In genomic region chr3:53168175-53168923, GRCh38 we compare ENCODE assay signal across 11 cellular contexts. TPM values are rescaled to one million over a fixed set of nuclear protein-coding genes. Genes with fewer than 3 reads are reported as not detected.
A peak's percentile ranks its signal among the peaks of the same experiment; 100 is the strongest.
DNase-seq lines count a peak whose midpoint lies in the region; ATAC-seq, FAIRE-seq and TF ChIP-seq lines count a peak whose summit lies in the region.
"Had no signal": no experiment of that assay in that cellular context is flagged by ENCODE, and none has a peak within 500 bp of the region (broad histone marks: within the 10 kb centered on the region; RNA-seq: fewer than 3 reads in every experiment).

No MANE protein-coding gene starts in this region.

- H2BK12ac ChIP-seq in mesenchymal stem cell (ENCODE audit: low read length in 2 of 2): peak overlapping the region; percentile 35 to 42

- H3K9me3 Mint-ChIP-seq in activated CD8-positive, alpha-beta T cell treated with anti-CD3 and anti-CD28 coated beads, Interleukin-2, amount 10 ng/mL, durations not matched to agents 7 days and 5 days (ENCODE audit: insufficient read depth): no peaks in the 10 kb centered on the region
- no peaks in the 10 kb centered on the region for H3K9me3 Mint-ChIP-seq in activated CD8-positive, alpha-beta T cell treated with anti-CD3 and anti-CD28 coated beads for 36 hours

- no peak overlapping the region for H2AK5ac ChIP-seq in mesenchymal stem cell (ENCODE audit: low read length, severe bottlenecking)

- H3K4ac ChIP-seq in mesenchymal stem cell (ENCODE audit: low read depth in 1 of 2, low read length in 2 of 2): no peak overlapping the region

- peaks cover 23% of the 10 kb centered on the region for H3K79me1 ChIP-seq in mesenchymal stem cell (replicated peaks; ENCODE audit: low read length, poor library complexity, severe bottlenecking)

- H3K14ac ChIP-seq in mesenchymal stem cell (ENCODE audit: low read length in 2 of 2): peak overlapping the region in 1 of 2 experiments; percentile 37

- H4K8ac ChIP-seq in mesenchymal stem cell (ENCODE audit: low read length): no peak overlapping the region

- H2BK5ac ChIP-seq in mesenchymal stem cell (ENCODE audit: low read depth, low read length, poor library complexity, severe bottlenecking): no peak overlapping the region

- TF ChIP-seq CTCF in activated CD8-positive, alpha-beta T cell treated with anti-CD3 and anti-CD28 coated beads for 36 hours (IDR thresholded peaks at IDR 0.05): no peak
- TF ChIP-seq CTCF in GM12878 (IDR thresholded peaks at IDR 0.05 in 2 of 3, conservative IDR thresholded peaks at IDR 0.05 in 1 of 3; ENCODE audit: control insufficient read depth in 2 of 3, extremely low read depth in 1 of 3, insufficient read depth in 1 of 3, low read depth in 3 of 3, low read length in 3 of 3) (no peak), tibial nerve (IDR thresholded peaks at IDR 0.05) (no peak)

- H3K27ac Mint-ChIP-seq in activated CD8-positive, alpha-beta T cell treated with anti-CD3 and anti-CD28 coated beads, Interleukin-2, amount 10 ng/mL, durations not matched to agents 7 days and 5 days: peak overlapping the region; percentile 23
- H3K27ac Mint-ChIP-seq in activated CD8-positive, alpha-beta T cell treated with anti-CD3 and anti-CD28 coated beads for 36 hours: no peak overlapping the region

- POLR2A ChIA-PET in activated CD8-positive, alpha-beta T cell treated with anti-CD3 and anti-CD28 coated beads, Interleukin-2, amount 10 ng/mL, durations not matched to agents 7 days and 5 days (lab: Charles Lee): no interaction called here
- POLR2A ChIA-PET in activated CD8-positive, alpha-beta T cell treated with anti-CD3 and anti-CD28 coated beads for 36 hours (lab: Charles Lee): interaction anchor here (0.7 kb wide), 1 partner anchor 131 kb away, joined by 3 read pairs; no protein-coding TSS in a partner anchor
- POLR2A ChIA-PET in GM12878 (lab: Charles Lee): interaction anchor here (0.6 to 4.8 kb wide), 7 partner anchors 9 to 119 kb away, joined by 3 to 32 read pairs (median 6); partner anchors contain the start of gene PRKCD

- BruUV-seq in GM12878 (replicated peaks; lab: Mats Ljungman, UMichigan): no TSS peak

- H2BK120ac ChIP-seq in mesenchymal stem cell (ENCODE audit: low read depth, low read length): no peak overlapping the region

- TF ChIP-seq EP300 in GM12878 (IDR thresholded peaks at IDR 0.05; ENCODE audit: borderline replicate concordance in 1 of 2, control insufficient read depth in 1 of 2, low read depth in 2 of 2, low read length in 2 of 2) (no peak), tibial nerve (IDR thresholded peaks at IDR 0.05) (no peak)

- ATAC-seq in activated CD8-positive, alpha-beta T cell treated with anti-CD3 and anti-CD28 coated beads, Interleukin-2, amount 10 ng/mL, durations not matched to agents 7 days and 5 days: no peak
- no peak for ATAC-seq in activated CD8-positive, alpha-beta T cell treated with anti-CD3 and anti-CD28 coated beads for 36 hours
- no peak for ATAC-seq in GM12878
- ATAC-seq in SK-N-SH treated with all-trans-retinoic acid at 6 μM for 48 hours: no peak

- no peak for TF ChIP-seq RAD21 in GM12878 (IDR thresholded peaks at IDR 0.05; ENCODE audit: insufficient read depth, low read depth, low read length)

- no peaks in the 10 kb centered on the region for H3K36me3 Mint-ChIP-seq in activated CD8-positive, alpha-beta T cell treated with anti-CD3 and anti-CD28 coated beads, Interleukin-2, amount 10 ng/mL, durations not matched to agents 7 days and 5 days (ENCODE audit: low read depth)
- peaks cover 1% of the 10 kb centered on the region for H3K36me3 Mint-ChIP-seq in activated CD8-positive, alpha-beta T cell treated with anti-CD3 and anti-CD28 coated beads for 36 hours (ENCODE audit: low read depth)

- RAD21 ChIA-PET in GM12878 (lab: Charles Lee; ENCODE audit: unreplicated experiment): interaction anchor here (1.0 to 5.3 kb wide), 9 partner anchors 8 to 65 kb away, joined by 3 to 44 read pairs (median 12); partner anchors contain the start of gene PRKCD

- H3K36me3 ChIP-seq in GM12878 (ENCODE audit: control insufficient read depth in 2 of 2, insufficient read depth in 2 of 2, low read length in 1 of 2): peaks cover 15 to 16% of the 10 kb centered on the region in 2 experiments
- H3K36me3 ChIP-seq in mesenchymal stem cell (ENCODE audit: control insufficient read depth in 1 of 2, insufficient read depth in 2 of 2, low read depth in 1 of 2, low read length in 2 of 2): peaks cover 0 to 25% of the 10 kb centered on the region in 2 experiments
- peaks cover 0 to 6% (median 0%) of the 10 kb centered on the region in 3 donors for H3K36me3 ChIP-seq in tibial nerve
- H3K36me3 ChIP-seq: ascending aorta had no signal

- WGBS in GM12878 (ENCODE audit: insufficient coverage, insufficient replicate concordance, low lambda C conversion rate, missing lambda C conversion rate): 78% methylated on average over 11 of the region's 15 CpGs
- 83% methylated on average over 15 of the region's 15 CpGs for WGBS in mesenchymal stem cell
- 73 to 74% methylated on average over 15 of the region's 15 CpGs for WGBS in tibial nerve, 2 donors

- H3K9ac ChIP-seq in GM12878 (ENCODE audit: control insufficient read depth, insufficient read depth, low read length) (peak overlapping the region; percentile 45; the same call in 1 of the 2 replicates), mesenchymal stem cell (ENCODE audit: low read length) (no peak overlapping the region)

- no peak overlapping the region for H2AFZ ChIP-seq in GM12878 (ENCODE audit: control insufficient read depth, low read depth, low read length)
- no peak overlapping the region for H2AFZ ChIP-seq in mesenchymal stem cell (ENCODE audit: low read depth, low read length)

- no peak for DNase-seq in activated CD8-positive, alpha-beta T cell treated with anti-CD3 and anti-CD28 coated beads, Interleukin-2, amount 10 ng/mL, durations not matched to agents 7 days and 5 days
- no peak for DNase-seq in activated CD8-positive, alpha-beta T cell treated with anti-CD3 and anti-CD28 coated beads for 36 hours
- DNase-seq in GM12878 (ENCODE audit: low read depth, low spot score) (no peak), mesenchymal stem cell (no peak), tibial nerve (ENCODE audit: low spot score in 2 of 2) (peak in 1 of 2 donors; percentile 18), HuH-7.5 (ENCODE audit: low spot score) (no peak)
- DNase-seq in activated CD4-positive, CD25-positive, alpha-beta regulatory T cell (lab: John Stamatoyannopoulos, UW): no peak
- DNase-seq: activated CD8-positive, alpha-beta memory T cell treated with anti-CD3 and anti-CD28 coated beads, Interleukin-2, amount 50 U/mL, for 48 hours; NCI-H187 treated with DMSO at 0.1 percent for 48 hours had no signal

- in situ Hi-C loops in GM12878 (cut with MboI): no loop called here

- H3K27me3 Mint-ChIP-seq in activated CD8-positive, alpha-beta T cell treated with anti-CD3 and anti-CD28 coated beads, Interleukin-2, amount 10 ng/mL, durations not matched to agents 7 days and 5 days (ENCODE audit: low read depth): no peaks in the 10 kb centered on the region
- H3K27me3 Mint-ChIP-seq in activated CD8-positive, alpha-beta T cell treated with anti-CD3 and anti-CD28 coated beads for 36 hours: no peaks in the 10 kb centered on the region

- H4K20me1 ChIP-seq in GM12878 (ENCODE audit: control insufficient read depth, insufficient read depth): peaks cover 5% of the 10 kb centered on the region

- H3K27ac ChIP-seq in GM12878 (ENCODE audit: control insufficient read depth, insufficient read depth): peak overlapping the region; percentile 81
- H3K27ac ChIP-seq in mesenchymal stem cell (ENCODE audit: low read length, poor library complexity, severe bottlenecking): no peak overlapping the region
- H3K27ac ChIP-seq in tibial nerve: peak overlapping the region in 3 of 4 donors; percentile 58 to 80 (median 79)

- FAIRE-seq in GM12878 (lab: Jason Lieb, UNC): no peak

- CTCF ChIA-PET in activated CD8-positive, alpha-beta T cell treated with anti-CD3 and anti-CD28 coated beads, Interleukin-2, amount 10 ng/mL, durations not matched to agents 7 days and 5 days (lab: Charles Lee): no interaction called here
- CTCF ChIA-PET in activated CD8-positive, alpha-beta T cell treated with anti-CD3 and anti-CD28 coated beads for 36 hours (lab: Charles Lee): no interaction called here
- CTCF ChIA-PET in GM12878 (lab: Yijun Ruan, JAX): interaction anchor here (0.6 to 11.6 kb wide), 10 partner anchors 9 to 121 kb away, joined by 3 to 125 read pairs (median 8); partner anchors contain the start of gene PRKCD

- TF ChIP-seq POLR2A in GM12878 (IDR thresholded peaks at IDR 0.05; ENCODE audit: low read depth, low read length) (no peak), tibial nerve (IDR thresholded peaks at IDR 0.05) (no peak)

- peaks cover 55% of the 10 kb centered on the region for H3K4me1 Mint-ChIP-seq in activated CD8-positive, alpha-beta T cell treated with anti-CD3 and anti-CD28 coated beads, Interleukin-2, amount 10 ng/mL, durations not matched to agents 7 days and 5 days (ENCODE audit: low read depth)
- peaks cover 44% of the 10 kb centered on the region for H3K4me1 Mint-ChIP-seq in activated CD8-positive, alpha-beta T cell treated with anti-CD3 and anti-CD28 coated beads for 36 hours (ENCODE audit: low read depth)

- H3K4me2 ChIP-seq in GM12878 (ENCODE audit: control insufficient read depth, insufficient read depth): peak overlapping the region; percentile 77
- H3K4me2 ChIP-seq in mesenchymal stem cell (ENCODE audit: low read length, poor library complexity, severe bottlenecking): no peak overlapping the region

- peak overlapping the region; percentile 68; the same call in 1 of the 2 replicates for H3K4me3 ChIP-seq in GM12878
- no peak overlapping the region for H3K4me3 ChIP-seq in mesenchymal stem cell (ENCODE audit: insufficient read depth in 1 of 2, low read depth in 1 of 2, low read length in 2 of 2)
- peak overlapping the region in 1 of 4 donors; percentile 24 for H3K4me3 ChIP-seq in tibial nerve
- H3K4me3 ChIP-seq: ascending aorta had no signal

- no peak overlapping the region for H3K18ac ChIP-seq in mesenchymal stem cell (ENCODE audit: low read depth in 1 of 2, low read length in 2 of 2)

- no peak overlapping the region for H4K91ac ChIP-seq in mesenchymal stem cell (ENCODE audit: low read length)

- H3K27me3 ChIP-seq in GM12878 (replicated peaks in 1 of 2; ENCODE audit: control insufficient read depth in 2 of 2, insufficient read depth in 2 of 2, low read length in 1 of 2): no peaks in the 10 kb centered on the region
- H3K27me3 ChIP-seq in mesenchymal stem cell (ENCODE audit: control insufficient read depth in 1 of 2, insufficient read depth in 1 of 2, low read length in 2 of 2): no peaks in the 10 kb centered on the region
- no peaks in the 10 kb centered on the region for H3K27me3 ChIP-seq in tibial nerve
- H3K27me3 ChIP-seq: ascending aorta had no signal

- no peak overlapping the region for H3K23ac ChIP-seq in mesenchymal stem cell (ENCODE audit: low read length in 2 of 2)

- H2BK15ac ChIP-seq in mesenchymal stem cell (ENCODE audit: low read depth, poor library complexity, severe bottlenecking): no peak overlapping the region

- peaks cover 100% of the 10 kb centered on the region for H3K79me2 ChIP-seq in GM12878 (ENCODE audit: control insufficient read depth, insufficient read depth, low read length)

- H3K9me3 ChIP-seq in GM12878 (replicated peaks; ENCODE audit: control insufficient read depth, insufficient read depth, low read length) (no peaks in the 10 kb centered on the region), mesenchymal stem cell (ENCODE audit: control insufficient read depth, low read length) (no peaks in the 10 kb centered on the region), tibial nerve (no peaks in the 10 kb centered on the region)
- H3K9me3 ChIP-seq: ascending aorta had no signal

- H3K4me1 ChIP-seq in GM12878 (ENCODE audit: control insufficient read depth, insufficient read depth, low read length) (peaks cover 93% of the 10 kb centered on the region), mesenchymal stem cell (ENCODE audit: control insufficient read depth, insufficient read depth, low read depth, low read length) (peaks cover 46% of the 10 kb centered on the region), tibial nerve (peaks cover 0 to 81% (median 57%) of the 10 kb centered on the region in 4 donors)

- intact Hi-C loops in activated CD8-positive, alpha-beta T cell treated with anti-CD3 and anti-CD28 coated beads for 36 hours (cut with micrococcal nuclease): no loop called here
- intact Hi-C loops in GM12878 (cut with micrococcal nuclease; ENCODE audit: unreplicated experiment): no loop called here

- no peak overlapping the region for H3K4me3 Mint-ChIP-seq in activated CD8-positive, alpha-beta T cell treated with anti-CD3 and anti-CD28 coated beads, Interleukin-2, amount 10 ng/mL, durations not matched to agents 7 days and 5 days
- H3K4me3 Mint-ChIP-seq in activated CD8-positive, alpha-beta T cell treated with anti-CD3 and anti-CD28 coated beads for 36 hours: no peak overlapping the region

- SMC1A ChIA-PET in GM12878 (lab: Charles Lee; ENCODE audit: uncharacterized antibody, unreplicated experiment): interaction anchor here (0.8 to 4.2 kb wide), 10 partner anchors 8 to 46 kb away, joined by 3 to 30 read pairs (median 4); partner anchors contain the start of gene PRKCD

RNA-seq across cellular contexts. Expression of gene PRKCD, which starts 7.3 kb away (rescaled TPM):
- 10 to 100 TPM; 19.5 to 20.5 TPM for total RNA-seq in activated CD8-positive, alpha-beta T cell treated with anti-CD3 and anti-CD28 coated beads, Interleukin-2, amount 10 ng/mL, durations not matched to agents 7 days and 5 days
- total RNA-seq in activated CD8-positive, alpha-beta T cell treated with anti-CD3 and anti-CD28 coated beads for 36 hours: 10 to 100 TPM; 18.7 to 21.5 TPM
- total RNA-seq in GM12878 (2013; cell fraction: nucleolus; rRNA removed): 13.2 and 14.9 TPM in 2 replicates
- total RNA-seq in GM12878 (2014; rRNA removed) (12.5 and 17.3 TPM in 2 replicates), GM12878 (2014; rRNA removed; fragmentation: Illumina TruSeq; extraction: Trizol) (28.0 TPM in 2 replicates), GM12878 (2021) (78.3 and 81.7 TPM in 2 replicates), tibial nerve (10 to 100 TPM; 13.5 to 30.6 (median 19.9) TPM)
- 27.9 TPM for polyA plus RNA-seq in GM12878 (2011; ENCODE audit: low read depth)
- polyA plus RNA-seq in GM12878 (2011; rRNA removed) (69.0 and 114 TPM in 2 replicates), GM12878 (2014; fragmentation: Illumina TruSeq; extraction: Trizol) (79.1 and 90.0 TPM in 2 replicates), GM12878 (2014; fragmentation: Nextera tagmentation; extraction: Ambion mirVana) (10 to 100 TPM; 13.2 to 22.1 TPM), GM12878 (2014; rRNA removed) (85.7 and 90.7 TPM in 2 replicates), GM12878 (2016; fragmentation: Nextera tagmentation; extraction: Ambion mirVana) (10 to 100 TPM; 10.0 to 56.8 TPM)
- 110 and 139 TPM in 2 replicates for polyA plus RNA-seq in GM12878 (2011; cell fraction: cytosol; rRNA removed)
- 155 and 176 TPM in 2 replicates for polyA plus RNA-seq in GM12878 (2011; cell fraction: nucleus; rRNA removed)
- 57.8 and 64.6 TPM in 2 replicates for polyA plus RNA-seq in GM12878 (2012)
- 123 and 129 TPM in 2 replicates for polyA minus RNA-seq in GM12878 (2011; rRNA and poly(A)+ RNA removed)
- 34.2 and 36.8 TPM in 2 replicates for polyA minus RNA-seq in GM12878 (2011; cell fraction: cytosol; rRNA and poly(A)+ RNA removed)
- polyA minus RNA-seq in GM12878 (2011; cell fraction: nucleus; rRNA and poly(A)+ RNA removed): 40.1 and 59.2 TPM in 2 replicates
- polyA plus RNA-seq in mesenchymal stem cell (2013, experiment 1 of 2): 16.8 TPM
- polyA plus RNA-seq in mesenchymal stem cell (2013, experiment 2 of 2): 15.8 TPM

RNA-seq across cellular contexts. Expression of gene RFT1, which starts 38.1 kb away (rescaled TPM):
- 10 to 100 TPM; 31.7 to 32.3 TPM for total RNA-seq in activated CD8-positive, alpha-beta T cell treated with anti-CD3 and anti-CD28 coated beads, Interleukin-2, amount 10 ng/mL, durations not matched to agents 7 days and 5 days
- 10 to 100 TPM; 42.5 to 42.9 TPM for total RNA-seq in activated CD8-positive, alpha-beta T cell treated with anti-CD3 and anti-CD28 coated beads for 36 hours
- total RNA-seq in GM12878 (2013; cell fraction: nucleolus; rRNA removed): 64.3 and 64.9 TPM in 2 replicates
- total RNA-seq in GM12878 (2014; rRNA removed) (27.5 and 31.1 TPM in 2 replicates), GM12878 (2014; rRNA removed; fragmentation: Illumina TruSeq; extraction: Trizol) (16.0 and 16.6 TPM in 2 replicates), GM12878 (2021) (40.3 and 41.3 TPM in 2 replicates), tibial nerve (10 to 100 TPM; 12.0 to 18.6 (median 14.6) TPM)
- 8.9 TPM for polyA plus RNA-seq in GM12878 (2011; ENCODE audit: low read depth)
- polyA plus RNA-seq in GM12878 (2011; rRNA removed) (29.5 and 34.5 TPM in 2 replicates), GM12878 (2014; fragmentation: Illumina TruSeq; extraction: Trizol) (33.3 and 34.5 TPM in 2 replicates), GM12878 (2014; fragmentation: Nextera tagmentation; extraction: Ambion mirVana) (10 to 100 TPM; 24.7 to 29.0 TPM), GM12878 (2014; rRNA removed) (33.5 and 36.0 TPM in 2 replicates), GM12878 (2016; fragmentation: Nextera tagmentation; extraction: Ambion mirVana) (10 to 100 TPM; 73.8 to 75.1 TPM)
- polyA plus RNA-seq in GM12878 (2011; cell fraction: cytosol; rRNA removed): 27.7 and 30.4 TPM in 2 replicates
- polyA plus RNA-seq in GM12878 (2011; cell fraction: nucleus; rRNA removed): 15.8 and 24.1 TPM in 2 replicates
- polyA plus RNA-seq in GM12878 (2012): 16.6 and 24.6 TPM in 2 replicates
- 41.8 and 52.7 TPM in 2 replicates for polyA minus RNA-seq in GM12878 (2011; rRNA and poly(A)+ RNA removed)
- polyA minus RNA-seq in GM12878 (2011; cell fraction: cytosol; rRNA and poly(A)+ RNA removed): 11.5 and 13.1 TPM in 2 replicates
- 13.4 and 21.2 TPM in 2 replicates for polyA minus RNA-seq in GM12878 (2011; cell fraction: nucleus; rRNA and poly(A)+ RNA removed)
- 10.1 TPM for polyA plus RNA-seq in mesenchymal stem cell (2013, experiment 1 of 2)
- 10.0 TPM for polyA plus RNA-seq in mesenchymal stem cell (2013, experiment 2 of 2)
